8 cellular contexts compared by ENCODE assay signal in the genomic region with DNA sequence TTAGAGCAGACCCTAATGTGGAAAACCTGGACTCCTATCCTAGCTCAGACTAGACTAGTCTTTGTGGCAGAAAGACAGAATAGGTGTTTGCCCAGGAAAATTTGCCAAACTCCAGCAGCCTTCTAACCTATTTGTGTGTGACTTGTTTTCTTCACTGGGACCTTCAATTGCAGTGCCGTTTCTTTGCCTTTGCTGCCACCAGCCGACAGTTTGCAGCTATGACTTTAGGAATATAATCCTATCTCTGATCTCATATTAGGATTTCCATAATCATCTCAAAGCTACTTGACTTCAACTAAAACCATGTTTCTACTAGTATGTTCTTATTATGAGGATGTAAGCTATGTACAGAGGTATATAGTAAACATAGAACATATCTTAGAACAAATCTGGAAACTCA.
A peak's percentile ranks its signal among the peaks of the same experiment; 100 is the strongest.
DNase-seq lines count a peak whose midpoint lies in the region; ATAC-seq and TF ChIP-seq lines count a peak whose summit lies in the region.
"Had no signal": no experiment of that assay in that cellular context is flagged by ENCODE, and none has a peak within 500 bp of the region (broad histone marks: within the 10 kb centered on the region; RNA-seq: fewer than 3 reads in every experiment).

No MANE protein-coding gene starts in this region.

- H3K4me1 ChIP-seq in foreskin keratinocyte (no peaks in the 10 kb centered on the region), upper lobe of right lung (no peaks in the 10 kb centered on the region)

- ATAC-seq in foreskin keratinocyte (peak; percentile 44), upper lobe of right lung (no peak), HG03139 (IDR thresholded peaks at IDR 0.05; ENCODE audit: unreplicated experiment) (no peak)

- intact Hi-C loops in upper lobe of right lung (cut with DNase I): no loop called here

- DNase-seq in G401 (ENCODE audit: low spot score): peak; percentile 56
- peak; percentile 25 for DNase-seq in HT1080 (ENCODE audit: low read depth)
- peak; percentile 30 for DNase-seq in SW480 (ENCODE audit: low spot score)
- peak in 1 of 2 donors; percentile 12 for DNase-seq in foreskin keratinocyte
- DNase-seq in upper lobe of right lung: no peak
- no peak for DNase-seq in NCI-H2081 treated with DMSO at 0.1 percent for 48 hours (lab: John Stamatoyannopoulos, UW)
- DNase-seq: activated B cell treated with CpG ODN at 0.5 μM for 24 hours had no signal

- H3K4me3 ChIP-seq in upper lobe of right lung: no peak overlapping the region

- H3K9me3 ChIP-seq in upper lobe of right lung: no peaks in the 10 kb centered on the region

- TF ChIP-seq CTCF in foreskin keratinocyte (conservative IDR thresholded peaks at IDR 0.05): peak; percentile 69
- peak; percentile 36 for TF ChIP-seq CTCF in upper lobe of right lung (IDR thresholded peaks at IDR 0.05)

- H3K27me3 ChIP-seq in foreskin keratinocyte (no peaks in the 10 kb centered on the region), upper lobe of right lung (no peaks in the 10 kb centered on the region)

- H3K27ac ChIP-seq in foreskin keratinocyte (no peak overlapping the region), upper lobe of right lung (no peak overlapping the region)

- in situ Hi-C loops in G401 (cut with HindIII; ENCODE audit: low sequenced_read_pairs): no loop called here

- H3K36me3 ChIP-seq in upper lobe of right lung: no peaks in the 10 kb centered on the region

Comparison
In these comparisons a context has a peak if more than half of its experiments do, and no peak if none do; other contexts are left out.
1. DNase-seq: peak in G401 (single experiment), HT1080 (single experiment) and SW480 (single experiment); none in upper lobe of right lung (single experiment) and NCI-H2081 treated with DMSO at 0.1 percent for 48 hours (single experiment).